Comparison of ENCODE assay signal across 10 cellular contexts in genomic region chr3:9786825-9787654, GRCh38. TPM values are rescaled to one million over a fixed set of nuclear protein-coding genes. Genes with fewer than 3 reads are reported as not detected.
DNase-seq lines count a peak whose midpoint lies in the region; ATAC-seq and TF ChIP-seq lines count a peak whose summit lies in the region.
"Had no signal": no experiment of that assay in that cellular context is flagged by ENCODE, and none has a peak within 500 bp of the region (broad histone marks: within the 10 kb centered on the region; RNA-seq: fewer than 3 reads in every experiment).

No MANE protein-coding gene starts in this region.

- H3K4me3 Mint-ChIP-seq in CD14-positive monocyte (no peak overlapping the region), immature natural killer cell (no peak overlapping the region)
- no peak overlapping the region for H3K4me3 Mint-ChIP-seq in activated CD4-positive, alpha-beta memory T cell treated with anti-CD3 and anti-CD28 coated beads, Interleukin-2, amount 10 ng/mL, durations not matched to agents 7 days and 5 days
- H3K4me3 Mint-ChIP-seq: activated B cell treated with CpG ODN at 0.5 μM for 24 hours had no signal

- 90 to 92% methylated on average over 12 of the region's 12 CpGs for WGBS in GM23248 (ENCODE audit: low coverage in 1 of 2, low lambda C conversion rate in 2 of 2, missing lambda C conversion rate in 2 of 2), 2 experiments

- H3K27me3 ChIP-seq in GM23248 (replicated peaks; ENCODE audit: insufficient read depth): no peaks in the 10 kb centered on the region
- H3K27me3 ChIP-seq in uterus: no peaks in the 10 kb centered on the region

- no peak for TF ChIP-seq POLR2A in uterus (IDR thresholded peaks at IDR 0.05)

- H3K27me3 Mint-ChIP-seq in CD14-positive monocyte (ENCODE audit: low read depth in 3 of 3) (no peaks in the 10 kb centered on the region), immature natural killer cell (ENCODE audit: low read depth in 3 of 3) (peaks cover 0 to 3% (median 0%) of the 10 kb centered on the region in 3 donors)
- no peaks in the 10 kb centered on the region for H3K27me3 Mint-ChIP-seq in activated CD4-positive, alpha-beta memory T cell treated with anti-CD3 and anti-CD28 coated beads, Interleukin-2, amount 10 ng/mL, durations not matched to agents 7 days and 5 days
- H3K27me3 Mint-ChIP-seq: activated B cell treated with CpG ODN at 0.5 μM for 24 hours had no signal

- no peak overlapping the region for H3K9ac ChIP-seq in GM23248

- H3K9me3 Mint-ChIP-seq in CD14-positive monocyte (peaks cover 0 to 4% (median 0%) of the 10 kb centered on the region in 7 donors), immature natural killer cell (no peaks in the 10 kb centered on the region)
- H3K9me3 Mint-ChIP-seq in activated CD4-positive, alpha-beta memory T cell treated with anti-CD3 and anti-CD28 coated beads, Interleukin-2, amount 10 ng/mL, durations not matched to agents 7 days and 5 days: no peaks in the 10 kb centered on the region
- H3K9me3 Mint-ChIP-seq: activated B cell treated with CpG ODN at 0.5 μM for 24 hours had no signal

- no peak overlapping the region for H3K4me2 ChIP-seq in GM23248 (ENCODE audit: unreplicated experiment)

- H3K4me1 ChIP-seq in GM23248 (ENCODE audit: insufficient read depth): peaks cover 6% of the 10 kb centered on the region
- no peaks in the 10 kb centered on the region for H3K4me1 ChIP-seq in uterus

- in situ Hi-C loops in GM23248 (cut with MboI): no loop called here

- no peaks in the 10 kb centered on the region; the same call in 1 of the 2 replicates for H3F3A ChIP-seq in GM23248 (ENCODE audit: insufficient read depth)

- TF ChIP-seq CTCF in CD14-positive monocyte (IDR thresholded peaks at IDR 0.05) (peak; percentile 54), uterus (IDR thresholded peaks at IDR 0.05) (no peak)

- DNase-seq in CD14-positive monocyte (ENCODE audit: low spot score) (no peak), GM23248 (peak; percentile 31), immature natural killer cell (no peak), uterus (no peak), DMS153 treated with DMSO at 0.1 percent for 48 hours (lab: John Stamatoyannopoulos, UW; ENCODE audit: unreplicated experiment) (no peak), anterior cingulate cortex (lab: John Stamatoyannopoulos, UW) (no peak)
- DNase-seq in activated CD4-positive, alpha-beta memory T cell treated with anti-CD3 and anti-CD28 coated beads, Interleukin-2, amount 10 ng/mL, durations not matched to agents 7 days and 5 days: no peak
- DNase-seq: activated B cell treated with CpG ODN at 0.5 μM for 24 hours, NCI-H146 had no signal

- H3K9me3 ChIP-seq in GM23248 (ENCODE audit: low read depth) (no peaks in the 10 kb centered on the region), uterus (no peaks in the 10 kb centered on the region)

- no peaks in the 10 kb centered on the region for H3K9me2 ChIP-seq in GM23248 (ENCODE audit: insufficient read depth)

- CTCF ChIA-PET in activated CD4-positive, alpha-beta memory T cell treated with anti-CD3 and anti-CD28 coated beads, Interleukin-2, amount 10 ng/mL, durations not matched to agents 7 days and 5 days (lab: Charles Lee): interaction anchor here (0.8 to 1.0 kb wide), 2 partner anchors 10 to 21 kb away, joined by 3 read pairs; no protein-coding TSS in a partner anchor

- POLR2A ChIA-PET in activated CD4-positive, alpha-beta memory T cell treated with anti-CD3 and anti-CD28 coated beads, Interleukin-2, amount 10 ng/mL, durations not matched to agents 7 days and 5 days (lab: Charles Lee): no interaction called here

- intact Hi-C loops in CD14-positive monocyte (cut with micrococcal nuclease) (no loop called here), uterus (cut with DNase I; ENCODE audit: low total_unique reads) (no loop called here)

- H3K36me3 ChIP-seq in GM23248 (ENCODE audit: low read depth) (peaks cover 38% of the 10 kb centered on the region), uterus (no peaks in the 10 kb centered on the region)

- H3K36me3 Mint-ChIP-seq in CD14-positive monocyte (peaks cover 60 to 78% of the 10 kb centered on the region in 2 donors), immature natural killer cell (peaks cover 24 to 54% (median 30%) of the 10 kb centered on the region in 3 donors)
- H3K36me3 Mint-ChIP-seq in activated CD4-positive, alpha-beta memory T cell treated with anti-CD3 and anti-CD28 coated beads, Interleukin-2, amount 10 ng/mL, durations not matched to agents 7 days and 5 days (ENCODE audit: low read depth): peaks cover 74% of the 10 kb centered on the region

- no peak overlapping the region for H2AFZ ChIP-seq in GM23248

- H3K4me1 Mint-ChIP-seq in CD14-positive monocyte (peaks cover 30% of the 10 kb centered on the region), immature natural killer cell (peaks cover 41 to 45% of the 10 kb centered on the region in 2 donors)
- H3K4me1 Mint-ChIP-seq in activated CD4-positive, alpha-beta memory T cell treated with anti-CD3 and anti-CD28 coated beads, Interleukin-2, amount 10 ng/mL, durations not matched to agents 7 days and 5 days: peaks cover 51% of the 10 kb centered on the region

- H3K4me3 ChIP-seq in GM23248 (no peak overlapping the region), uterus (no peak overlapping the region)

- H3K79me2 ChIP-seq in GM23248 (ENCODE audit: insufficient read depth): peaks cover 27% of the 10 kb centered on the region

- H3K27ac ChIP-seq in GM23248 (no peak overlapping the region), uterus (no peak overlapping the region)

- no peaks in the 10 kb centered on the region for H4K20me1 ChIP-seq in GM23248 (ENCODE audit: insufficient read depth)

- H3K27ac Mint-ChIP-seq in CD14-positive monocyte (peak overlapping the region in 1 of 7 donors; percentile 3), immature natural killer cell (peak overlapping the region in 4 of 6 donors; percentile 33 to 66 (median 48))
- H3K27ac Mint-ChIP-seq in activated CD4-positive, alpha-beta memory T cell treated with anti-CD3 and anti-CD28 coated beads, Interleukin-2, amount 10 ng/mL, durations not matched to agents 7 days and 5 days: peak overlapping the region; percentile 71
- H3K27ac Mint-ChIP-seq: activated B cell treated with CpG ODN at 0.5 μM for 24 hours had no signal

- no peak for ATAC-seq in GM21723 (IDR thresholded peaks at IDR 0.05; ENCODE audit: unreplicated experiment)

RNA-seq across cellular contexts. Expression of gene TADA3, which starts 5.2 kb away (rescaled TPM):
- polyA plus RNA-seq in CD14-positive monocyte (10 to 100 TPM; 36.1 to 46.9 TPM), GM23248 (2016; fragmentation: Nextera tagmentation; extraction: Ambion mirVana) (85.1 and 87.7 TPM in 2 replicates), immature natural killer cell (100 to 1,000 TPM in 1 of 3 donors, 10 to 100 TPM in 2; 58.1 to 121 (median 73.6) TPM)
- total RNA-seq in GM23248 (2014; rRNA removed; shearing (Covaris generic)): 131 and 135 TPM in 2 replicates
- total RNA-seq in activated CD4-positive, alpha-beta memory T cell treated with anti-CD3 and anti-CD28 coated beads, Interleukin-2, amount 10 ng/mL, durations not matched to agents 7 days and 5 days: 10 to 100 TPM; 88.1 to 88.3 TPM
- 10 to 100 TPM; 35.9 to 65.4 (median 55.3) TPM for total RNA-seq in uterus

RNA-seq across cellular contexts. Expression of gene ARPC4, which starts 5.8 kb away (rescaled TPM):
- polyA plus RNA-seq in CD14-positive monocyte (100 to 1,000 TPM; 389 to 390 TPM), GM23248 (2016; fragmentation: Nextera tagmentation; extraction: Ambion mirVana) (182 and 190 TPM in 2 replicates), immature natural killer cell (100 to 1,000 TPM; 378 to 470 (median 428) TPM)
- total RNA-seq in GM23248 (2014; rRNA removed; shearing (Covaris generic)): 315 and 325 TPM in 2 replicates
- total RNA-seq in activated CD4-positive, alpha-beta memory T cell treated with anti-CD3 and anti-CD28 coated beads, Interleukin-2, amount 10 ng/mL, durations not matched to agents 7 days and 5 days: 100 to 1,000 TPM; 255 to 266 TPM
- 100 to 1,000 TPM in 3 of 4 donors, 10 to 100 TPM in 1; 44.7 to 176 (median 142) TPM for total RNA-seq in uterus

RNA-seq across cellular contexts. Expression of gene CAMK1, which starts 17.3 kb away (rescaled TPM):
- polyA plus RNA-seq in CD14-positive monocyte: 100 to 1,000 TPM; 118 to 137 TPM
- total RNA-seq in GM23248 (2014; rRNA removed; shearing (Covaris generic)): 26.9 and 30.6 TPM in 2 replicates
- polyA plus RNA-seq in GM23248 (2016; fragmentation: Nextera tagmentation; extraction: Ambion mirVana): 27.7 and 28.3 TPM in 2 replicates
- total RNA-seq in activated CD4-positive, alpha-beta memory T cell treated with anti-CD3 and anti-CD28 coated beads, Interleukin-2, amount 10 ng/mL, durations not matched to agents 7 days and 5 days: 10 to 100 TPM; 18.5 to 20.2 TPM
- polyA plus RNA-seq in immature natural killer cell: 10 to 100 TPM; 15.4 to 29.0 (median 19.2) TPM
- 10 to 100 TPM; 19.1 to 63.0 (median 56.7) TPM for total RNA-seq in uterus

RNA-seq across cellular contexts. Expression of gene TTLL3, which starts 23.0 kb away (rescaled TPM):
- polyA plus RNA-seq in CD14-positive monocyte (1 to 10 TPM; 1.1 to 1.8 TPM), GM23248 (2016; fragmentation: Nextera tagmentation; extraction: Ambion mirVana) (20.1 and 26.9 TPM in 2 replicates), immature natural killer cell (10 to 100 TPM in 1 of 3 donors, 1 to 10 TPM in 2; 4.2 to 10.1 (median 5.0) TPM)
- total RNA-seq in GM23248 (2014; rRNA removed; shearing (Covaris generic)): 30.3 and 31.1 TPM in 2 replicates
- total RNA-seq in activated CD4-positive, alpha-beta memory T cell treated with anti-CD3 and anti-CD28 coated beads, Interleukin-2, amount 10 ng/mL, durations not matched to agents 7 days and 5 days: 10 to 100 TPM; 50.8 to 59.0 TPM
- total RNA-seq in uterus: 100 to 1,000 TPM in 1 of 4 donors, 10 to 100 TPM in 3; 67.1 to 349 (median 83.7) TPM

RNA-seq across cellular contexts. Expression of gene OGG1, which starts 37.3 kb away (rescaled TPM):
- 10 to 100 TPM; 17.4 to 20.5 TPM for polyA plus RNA-seq in CD14-positive monocyte
- total RNA-seq in GM23248 (2014; rRNA removed; shearing (Covaris generic)): 18.0 and 36.5 TPM in 2 replicates
- polyA plus RNA-seq in GM23248 (2016; fragmentation: Nextera tagmentation; extraction: Ambion mirVana): 23.0 and 24.6 TPM in 2 replicates
- total RNA-seq in activated CD4-positive, alpha-beta memory T cell treated with anti-CD3 and anti-CD28 coated beads, Interleukin-2, amount 10 ng/mL, durations not matched to agents 7 days and 5 days: 10 to 100 TPM; 29.5 to 34.3 TPM
- 10 to 100 TPM; 30.3 to 57.3 (median 44.4) TPM for polyA plus RNA-seq in immature natural killer cell
- 10 to 100 TPM; 29.8 to 60.7 (median 44.2) TPM for total RNA-seq in uterus
